Comparison of ENCODE assay signal across 1 cellular context in genomic region chr16:23501291-23501690, GRCh38.
TF ChIP-seq lines count a peak whose summit lies in the region.

No MANE protein-coding gene starts in this region.

TF ChIP-seq in HEK293, 187 proteins besides CTCF, POLR2A, EP300 and RAD21:
- no peak for TF ChIP-seq EGR2 (tag by site-specific recombination; IDR thresholded peaks at IDR 0.05; ENCODE audit: low read depth)
- no peak for TF ChIP-seq HOXD13 (CRISPR knock-in tag; IDR thresholded peaks at IDR 0.05; ENCODE audit: borderline replicate concordance)
- TF ChIP-seq ZNF549 (tag by site-specific recombination; IDR thresholded peaks at IDR 0.05), result no peak
- no peak for TF ChIP-seq ZNF843 (tag by site-specific recombination; IDR thresholded peaks at IDR 0.05)
- no peak for TF ChIP-seq ZNF341 (tag by site-specific recombination; IDR thresholded peaks at IDR 0.05; ENCODE audit: low read depth)
- TF ChIP-seq ZNF19 (tag by site-specific recombination; IDR thresholded peaks at IDR 0.05; ENCODE audit: low read depth), result no peak
- peak; percentile 55; the same call in 1 of the 2 replicates for TF ChIP-seq OSR2 (tag by site-specific recombination; IDR thresholded peaks at IDR 0.05)
- TF ChIP-seq ZNF626 (tag by site-specific recombination; IDR thresholded peaks at IDR 0.05), result no peak
- TF ChIP-seq PRDM6 (tag by site-specific recombination; IDR thresholded peaks at IDR 0.05), result 0 out of 2 replicates have a peak, but pooled peaks have one; percentile 44
- no peak for TF ChIP-seq ZNF132 (tag by site-specific recombination; IDR thresholded peaks at IDR 0.05; ENCODE audit: borderline replicate concordance)
TF ChIP-seq in HEK293: peak in this region for 2.
